2 cellular contexts compared by ENCODE assay signal in genomic region chr4:76307670-76308014, GRCh38.
TF ChIP-seq lines count a peak whose summit lies in the region.

No MANE protein-coding gene starts in this region.

TF ChIP-seq in A549, 52 proteins besides CTCF, POLR2A, EP300 and RAD21:
- TF ChIP-seq CEBPB (IDR thresholded peaks at IDR 0.05), result no peak
- no peak for TF ChIP-seq SREBF2 (IDR thresholded peaks at IDR 0.05)
- TF ChIP-seq MAFK (IDR thresholded peaks at IDR 0.05; ENCODE audit: partially characterized antibody), result no peak
- no peak for TF ChIP-seq HEYL (CRISPR knock-in tag; IDR thresholded peaks at IDR 0.05)
- no peak for TF ChIP-seq MAX (IDR thresholded peaks at IDR 0.05)
- TF ChIP-seq MAZ (IDR thresholded peaks at IDR 0.05; ENCODE audit: borderline replicate concordance, low read depth, low read length), result no peak
- TF ChIP-seq HES2 (IDR thresholded peaks at IDR 0.05), result no peak
- no peak for TF ChIP-seq POLR2AphosphoS2 (conservative IDR thresholded peaks at IDR 0.05; ENCODE audit: low read length)
- no peak for TF ChIP-seq PBX3 (IDR thresholded peaks at IDR 0.05)
- TF ChIP-seq FOSB (CRISPR knock-in tag; IDR thresholded peaks at IDR 0.05), result no peak
- TF ChIP-seq ZSCAN20 (CRISPR knock-in tag; IDR thresholded peaks at IDR 0.05), result no peak
- TF ChIP-seq ZNF302 (CRISPR knock-in tag; IDR thresholded peaks at IDR 0.05), result no peak
- TF ChIP-seq HOXB5 (CRISPR knock-in tag; IDR thresholded peaks at IDR 0.05), result no peak
- no peak for TF ChIP-seq CBX2 (IDR thresholded peaks at IDR 0.05; ENCODE audit: borderline replicate concordance, low read depth)
- no peak for TF ChIP-seq HMGXB4 (CRISPR knock-in tag; IDR thresholded peaks at IDR 0.05; ENCODE audit: borderline replicate concordance)
- no peak for TF ChIP-seq JUNB (IDR thresholded peaks at IDR 0.05)
- no peak for TF ChIP-seq RNF2 (IDR thresholded peaks at IDR 0.05; ENCODE audit: borderline replicate concordance, low read depth)
- no peak for TF ChIP-seq TP53 (CRISPR knock-in tag; IDR thresholded peaks at IDR 0.05)
- TF ChIP-seq JUN (IDR thresholded peaks at IDR 0.05), result no peak
- TF ChIP-seq KDM1A (IDR thresholded peaks at IDR 0.05; ENCODE audit: low read depth), result no peak

TF ChIP-seq in H1, 55 proteins besides CTCF, POLR2A, EP300 and RAD21:
- no peak for TF ChIP-seq SRF (IDR thresholded peaks at IDR 0.05; ENCODE audit: low read depth, low read length)
TF ChIP-seq in H1: peak in this region for 0.
